ENCODE assay signal across 1 cellular context in the genomic region with DNA sequence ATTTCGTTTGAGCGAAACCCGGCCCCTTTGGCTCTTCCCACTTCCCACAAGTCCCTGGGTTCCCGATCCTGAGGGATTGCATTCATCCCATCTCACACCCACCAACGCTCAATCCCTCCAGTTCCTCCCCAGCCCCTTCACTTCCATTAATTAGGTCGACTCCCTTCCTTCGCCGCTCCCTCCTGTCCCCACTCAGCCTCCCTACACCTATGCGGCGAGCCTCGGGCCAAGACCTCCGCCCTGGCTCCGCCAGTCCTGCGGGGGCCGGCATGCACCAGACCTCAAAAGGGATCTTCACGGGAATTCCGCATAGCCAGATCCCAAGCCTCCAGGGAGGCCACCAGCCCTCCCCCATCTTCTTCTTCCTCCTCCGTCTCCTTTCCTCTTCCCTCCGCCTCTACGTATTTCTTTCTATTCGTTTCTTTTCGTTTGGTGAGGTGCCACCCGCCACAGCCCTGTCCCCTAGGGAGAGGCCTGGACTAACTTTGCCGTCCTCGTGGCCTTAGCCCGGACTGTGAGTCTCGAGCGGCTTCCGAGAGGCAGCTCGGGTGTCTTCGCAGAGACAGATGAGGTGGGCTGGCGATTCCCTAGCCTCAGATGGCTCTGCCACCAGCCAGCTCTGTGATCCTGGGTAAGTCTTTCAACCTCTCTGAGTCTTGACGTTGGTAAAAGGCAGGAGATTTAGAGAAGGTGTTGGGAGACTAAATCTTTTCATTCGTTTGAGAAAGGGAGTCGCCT.
A peak's percentile ranks its signal among the peaks of the same experiment; 100 is the strongest.
TF ChIP-seq lines count a peak whose summit lies in the region.

No MANE protein-coding gene starts in this region.

TF ChIP-seq in H1, 55 proteins besides CTCF, POLR2A, EP300 and RAD21:
- TF ChIP-seq RBBP5 (IDR thresholded peaks at IDR 0.05; ENCODE audit: borderline replicate concordance, low read depth, low read length) (0 out of 2 replicates have a peak, but pooled peaks have one; percentile 1), ZNF274 (IDR thresholded peaks at IDR 0.05; ENCODE audit: borderline replicate concordance, extremely low read depth, low read length) (no peak), CBX8 (IDR thresholded peaks at IDR 0.05; ENCODE audit: borderline replicate concordance, low read depth, low read length) (peak; percentile 74; the same call in 1 of the 2 replicates), RNF2 (IDR thresholded peaks at IDR 0.05; ENCODE audit: borderline replicate concordance, low read depth, low read length, missing control alignments, poor library complexity, severe bottlenecking) (peak; percentile 98), EGR1 (IDR thresholded peaks at IDR 0.05; ENCODE audit: borderline replicate concordance, low read depth, low read length) (peak; percentile 66; the same call in 1 of the 2 replicates), CTBP2 (IDR thresholded peaks at IDR 0.05; ENCODE audit: borderline replicate concordance, insufficient read depth, insufficient read length, low read length) (peak; percentile 91), SUZ12 (IDR thresholded peaks at IDR 0.05; ENCODE audit: low read length) (peak; percentile 81), YY1 (IDR thresholded peaks at IDR 0.05; ENCODE audit: low read depth, low read length) (peak; percentile 32; the same call in 1 of the 2 replicates), EZH2 (IDR thresholded peaks at IDR 0.05; ENCODE audit: low read depth, low read length, severe bottlenecking) (peak; percentile 62), KDM4A (IDR thresholded peaks at IDR 0.05; ENCODE audit: low read depth, low read length, severe bottlenecking) (peak; percentile 68), SAP30 (IDR thresholded peaks at IDR 0.05; ENCODE audit: insufficient read depth, insufficient replicate concordance, low read length) (no peak), CHD1 (IDR thresholded peaks at IDR 0.05; ENCODE audit: low read depth, low read length) (no peak), TEAD4 (IDR thresholded peaks at IDR 0.05; ENCODE audit: low read depth, low read length) (0 out of 2 replicates have a peak, but pooled peaks have one; percentile 1)
- TF ChIP-seq, protein P1, sequence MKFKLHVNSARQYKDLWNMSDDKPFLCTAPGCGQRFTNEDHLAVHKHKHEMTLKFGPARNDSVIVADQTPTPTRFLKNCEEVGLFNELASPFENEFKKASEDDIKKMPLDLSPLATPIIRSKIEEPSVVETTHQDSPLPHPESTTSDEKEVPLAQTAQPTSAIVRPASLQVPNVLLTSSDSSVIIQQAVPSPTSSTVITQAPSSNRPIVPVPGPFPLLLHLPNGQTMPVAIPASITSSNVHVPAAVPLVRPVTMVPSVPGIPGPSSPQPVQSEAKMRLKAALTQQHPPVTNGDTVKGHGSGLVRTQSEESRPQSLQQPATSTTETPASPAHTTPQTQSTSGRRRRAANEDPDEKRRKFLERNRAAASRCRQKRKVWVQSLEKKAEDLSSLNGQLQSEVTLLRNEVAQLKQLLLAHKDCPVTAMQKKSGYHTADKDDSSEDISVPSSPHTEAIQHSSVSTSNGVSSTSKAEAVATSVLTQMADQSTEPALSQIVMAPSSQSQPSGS (IDR thresholded peaks at IDR 0.05; ENCODE audit: low read length): 0 out of 2 replicates have a peak, but pooled peaks have one; percentile 9
